2 cellular contexts compared by ENCODE assay signal in genomic region chr1:227748496-227749182, GRCh38.
TF ChIP-seq lines count a peak whose summit lies in the region.

No MANE protein-coding gene starts in this region.

TF ChIP-seq in liver, 16 proteins besides CTCF, POLR2A, EP300 and RAD21 (continued from another document):
- TF ChIP-seq TAF1 (conservative IDR thresholded peaks at IDR 0.05), result no peak

TF ChIP-seq in HepG2, 621 proteins besides CTCF, POLR2A, EP300 and RAD21 (continued from another document):
- TF ChIP-seq ZNF160 (CRISPR knock-in tag; IDR thresholded peaks at IDR 0.05) (no peak), MEIS2 (CRISPR knock-in tag; IDR thresholded peaks at IDR 0.05) (no peak), ZNF337 (CRISPR knock-in tag; IDR thresholded peaks at IDR 0.05; ENCODE audit: borderline replicate concordance, low read depth) (no peak), FOXM1 (CRISPR knock-in tag; IDR thresholded peaks at IDR 0.05) (no peak), ZBTB33 (CRISPR knock-in tag; IDR thresholded peaks at IDR 0.05) (no peak), ZNF282 (IDR thresholded peaks at IDR 0.05; ENCODE audit: partially characterized antibody) (no peak), NCOA2 (CRISPR knock-in tag; IDR thresholded peaks at IDR 0.05) (no peak)
